ENCODE assay signal across 8 cellular contexts in the genomic region with DNA sequence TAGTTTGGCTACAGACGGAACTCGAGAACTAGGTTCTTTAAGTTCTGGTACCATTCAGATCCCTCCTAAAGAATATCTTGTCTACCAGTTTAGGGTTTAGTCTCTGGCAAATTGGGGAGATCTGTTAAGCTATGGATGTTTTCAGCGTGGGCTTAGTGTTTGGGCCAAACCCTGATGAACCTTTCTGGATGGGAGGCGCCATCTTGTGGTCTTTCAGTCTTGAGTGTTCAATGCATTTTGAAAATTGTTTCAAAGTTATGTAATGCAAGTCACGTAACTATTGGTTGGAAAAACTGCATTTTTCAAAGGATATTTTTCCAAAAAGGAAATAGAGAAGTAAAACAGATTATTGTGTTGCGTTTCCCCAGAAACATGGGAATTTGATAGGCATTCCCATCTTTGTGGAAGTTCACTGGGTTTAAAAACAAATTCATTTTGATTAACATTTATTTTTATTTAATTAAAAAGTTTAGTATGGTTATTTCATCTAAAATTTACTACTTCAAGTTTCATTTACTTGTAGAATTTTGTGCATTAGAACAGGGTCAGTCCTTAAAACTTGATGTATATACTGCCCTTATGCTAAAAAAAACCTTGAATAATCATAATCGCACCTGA.
DNase-seq lines count a peak whose midpoint lies in the region; ATAC-seq, FAIRE-seq and TF ChIP-seq lines count a peak whose summit lies in the region.

No MANE protein-coding gene starts in this region.

- H3K36me3 ChIP-seq in RWPE2 (ENCODE audit: low read depth) (no peaks in the 10 kb centered on the region), pancreas (no peaks in the 10 kb centered on the region)

- ATAC-seq in RWPE2 (ENCODE audit: low read depth) (peak; percentile 58; the same call in 2 of the 3 replicates), pancreas (peak; percentile 46 to 80 (median 76)), HG03139 (IDR thresholded peaks at IDR 0.05; ENCODE audit: unreplicated experiment) (no peak)

- FAIRE-seq in pancreas (lab: Jason Lieb, UNC) = peak; percentile 68

- intact Hi-C loops in pancreas (cut with DNase I) = no loop called here

- no peaks in the 10 kb centered on the region for H3K4me1 ChIP-seq in RWPE2 (ENCODE audit: insufficient read depth, poor library complexity, severe bottlenecking)
- H3K4me1 ChIP-seq in pancreas = no peaks in the 10 kb centered on the region

- in situ Hi-C loops in KBM-7 (cut with MboI; ENCODE audit: low pct_unique_long_range_greater_than_20kb, low sequenced_read_pairs) = no loop called here

- DNase-seq in activated CD4-positive, alpha-beta T cell treated with anti-CD3 and anti-CD28 coated beads for 48 hours = peak; percentile 35
- DNase-seq in activated CD4-positive, alpha-beta T cell treated with anti-CD3 and anti-CD28 coated beads, Interleukin-2, amount 50 U/mL, for 1 hour = no peak
- DNase-seq in KBM-7 (peak; percentile 62), RWPE2 (ENCODE audit: low spot score) (no peak), fibroblast of gingiva (ENCODE audit: low read depth) (peak; percentile 20), pancreas (peak in 3 of 6 donors; percentile 16 to 38 (median 26)), NK-92 (lab: John Stamatoyannopoulos, UW; ENCODE audit: unreplicated experiment) (no peak)

- WGBS in pancreas, 2 donors = 43 to 46% methylated on average over 7 of the region's 7 CpGs

- H3K4me3 ChIP-seq in RWPE2 (ENCODE audit: severe bottlenecking) (no peak overlapping the region), pancreas (no peak overlapping the region)

- peaks cover 34% of the 10 kb centered on the region for H3K27me3 ChIP-seq in RWPE2 (ENCODE audit: insufficient read depth, poor library complexity, severe bottlenecking)
- no peaks in the 10 kb centered on the region for H3K27me3 ChIP-seq in pancreas

- H3K27ac ChIP-seq in RWPE2 (ENCODE audit: poor library complexity, severe bottlenecking) (no peak overlapping the region), pancreas (no peak overlapping the region)

- H3K9me3 ChIP-seq in RWPE2 (ENCODE audit: severe bottlenecking) (no peaks in the 10 kb centered on the region), pancreas (no peaks in the 10 kb centered on the region)

- TF ChIP-seq CTCF in RWPE2 (IDR thresholded peaks at IDR 0.05; ENCODE audit: poor library complexity, severe bottlenecking) = peak; percentile 90
- TF ChIP-seq CTCF in pancreas (IDR thresholded peaks at IDR 0.05) = peak in 3 of 4 donors; percentile 30 to 35 (median 31)

Comparison
In these comparisons a context has a peak if more than half of its experiments do, and no peak if none do; other contexts are left out.
1. DNase-seq: peak in activated CD4-positive, alpha-beta T cell treated with anti-CD3 and anti-CD28 coated beads for 48 hours (single experiment), KBM-7 (single experiment) and fibroblast of gingiva (single experiment); none in activated CD4-positive, alpha-beta T cell treated with anti-CD3 and anti-CD28 coated beads, Interleukin-2, amount 50 U/mL, for 1 hour (single experiment), RWPE2 (single experiment) and NK-92 (single experiment).